ENCODE assay signal across 7 cellular contexts in genomic region chr3:156151824-156152428, GRCh38. TPM values are rescaled to one million over a fixed set of nuclear protein-coding genes. Genes with fewer than 3 reads are reported as not detected.
DNase-seq lines count a peak whose midpoint lies in the region; ATAC-seq and TF ChIP-seq lines count a peak whose summit lies in the region.

No MANE protein-coding gene starts in this region.

- H3K27ac ChIP-seq in dorsolateral prefrontal cortex = peak overlapping the region in 3 of 59 donors; percentile 17 to 82 (median 37)

- CTCF ChIA-PET in activated CD4-positive, alpha-beta T cell treated with anti-CD3 and anti-CD28 coated beads, Interleukin-2, amount 10 ng/mL, durations not matched to agents 7 days and 5 days (lab: Charles Lee) = interaction anchor here (0.7 to 3.0 kb wide), 15 partner anchors 9 to 1050 kb away, joined by 3 to 12 read pairs (median 4); no protein-coding TSS in a partner anchor

- H3K4me3 Mint-ChIP-seq in activated CD4-positive, alpha-beta T cell treated with anti-CD3 and anti-CD28 coated beads, Interleukin-2, amount 10 ng/mL, durations not matched to agents 7 days and 5 days = no peak overlapping the region

- no peaks in the 10 kb centered on the region for H3K36me3 Mint-ChIP-seq in activated CD4-positive, alpha-beta T cell treated with anti-CD3 and anti-CD28 coated beads, Interleukin-2, amount 10 ng/mL, durations not matched to agents 7 days and 5 days (ENCODE audit: low read depth)

- POLR2A ChIA-PET in activated CD4-positive, alpha-beta T cell treated with anti-CD3 and anti-CD28 coated beads, Interleukin-2, amount 10 ng/mL, durations not matched to agents 7 days and 5 days (lab: Charles Lee) = interaction anchor here (0.6 kb wide), 1 partner anchor 193 kb away, joined by 3 read pairs; no protein-coding TSS in a partner anchor

- H3K9me3 Mint-ChIP-seq in activated CD4-positive, alpha-beta T cell treated with anti-CD3 and anti-CD28 coated beads, Interleukin-2, amount 10 ng/mL, durations not matched to agents 7 days and 5 days = no peaks in the 10 kb centered on the region

- intact Hi-C loops in dorsolateral prefrontal cortex (cut with DNase I) = loop anchor here (2.0 to 10.0 kb wide), 9 partner anchors 137 to 985 kb away; partner anchors contain the start of gene TIPARP (in 1 of the 2)

- H3K27me3 Mint-ChIP-seq in activated CD4-positive, alpha-beta T cell treated with anti-CD3 and anti-CD28 coated beads, Interleukin-2, amount 10 ng/mL, durations not matched to agents 7 days and 5 days = peaks cover 15% of the 10 kb centered on the region

- peaks cover 5% of the 10 kb centered on the region for H3K4me1 Mint-ChIP-seq in activated CD4-positive, alpha-beta T cell treated with anti-CD3 and anti-CD28 coated beads, Interleukin-2, amount 10 ng/mL, durations not matched to agents 7 days and 5 days

- H3K27ac Mint-ChIP-seq in activated CD4-positive, alpha-beta T cell treated with anti-CD3 and anti-CD28 coated beads, Interleukin-2, amount 10 ng/mL, durations not matched to agents 7 days and 5 days = no peak overlapping the region

- peak; percentile 67 for ATAC-seq in HG02981 (IDR thresholded peaks at IDR 0.05; ENCODE audit: unreplicated experiment)

- TF ChIP-seq CTCF in GM12874 (IDR thresholded peaks at IDR 0.05; ENCODE audit: insufficient read depth, low read depth, low read length) (peak; percentile 79), dorsolateral prefrontal cortex (IDR thresholded peaks at IDR 0.05 in 54 of 56, conservative IDR thresholded peaks at IDR 0.05 in 2 of 56; ENCODE audit: low read depth in 1 of 56, partially characterized antibody in 56 of 56) (peak; percentile 38 to 87 (median 74))

- no peak overlapping the region for H3K4me3 ChIP-seq in dorsolateral prefrontal cortex

- DNase-seq in NCI-H446 (lab: John Stamatoyannopoulos, UW) (peak; percentile 21 to 86), dorsolateral prefrontal cortex (peak; percentile 56 to 83 (median 75)), medulla oblongata (ENCODE audit: extremely low spot score) (peak; percentile 65)
- DNase-seq in activated CD4-positive, alpha-beta T cell treated with anti-CD3 and anti-CD28 coated beads, Interleukin-2, amount 10 ng/mL, durations not matched to agents 7 days and 5 days = peak; percentile 60
- peak; percentile 12 for DNase-seq in stimulated activated CD8-positive, alpha-beta memory T cell treated with anti-CD3 and anti-CD28 coated beads, Interleukin-15, amount 100 ng/mL, for 24 hours (ENCODE audit: low read depth)

- H3K27me3 ChIP-seq in dorsolateral prefrontal cortex = no peaks in the 10 kb centered on the region

RNA-seq across cellular contexts. Expression of gene KCNAB1, which starts 31.5 kb away (rescaled TPM):
- total RNA-seq in activated CD4-positive, alpha-beta T cell treated with anti-CD3 and anti-CD28 coated beads, Interleukin-2, amount 10 ng/mL, durations not matched to agents 7 days and 5 days = not detected
- total RNA-seq in dorsolateral prefrontal cortex = 10 to 100 TPM; 18.5 to 71.0 (median 39.7) TPM

Comparison
In these comparisons a context has a peak if more than half of its experiments do, and no peak if none do; other contexts are left out.
1. DNase-seq: peak in every context shown above with its lines; median percentile 75 in dorsolateral prefrontal cortex; 65 in medulla oblongata; 60 in activated CD4-positive, alpha-beta T cell treated with anti-CD3 and anti-CD28 coated beads, Interleukin-2, amount 10 ng/mL, durations not matched to agents 7 days and 5 days; 54 in NCI-H446; 12 in stimulated activated CD8-positive, alpha-beta memory T cell treated with anti-CD3 and anti-CD28 coated beads, Interleukin-15, amount 100 ng/mL, for 24 hours.
2. RNA of gene KCNAB1, which starts 31.5 kb away (total RNA-seq): 18.5 to 71.0 TPM in dorsolateral prefrontal cortex; not detected in activated CD4-positive, alpha-beta T cell treated with anti-CD3 and anti-CD28 coated beads, Interleukin-2, amount 10 ng/mL, durations not matched to agents 7 days and 5 days; every median in the first group is over 10 times any median in the second.